19 cellular contexts compared by ENCODE assay signal in genomic region chr14:33578461-33579216, GRCh38.
DNase-seq lines count a peak whose midpoint lies in the region; ATAC-seq, FAIRE-seq and TF ChIP-seq lines count a peak whose summit lies in the region.
"Had no signal": no experiment of that assay in that cellular context is flagged by ENCODE, and none has a peak within 500 bp of the region (broad histone marks: within the 10 kb centered on the region; RNA-seq: fewer than 3 reads in every experiment).

No MANE protein-coding gene starts in this region.

- H3K4me3 ChIP-seq in A549 (no peak overlapping the region), PC-3 (ENCODE audit: low read length) (no peak overlapping the region), HepG2 (replicated peaks in 1 of 3; ENCODE audit: insufficient read depth in 1 of 3, low read depth in 2 of 3, low read length in 3 of 3) (no peak overlapping the region)
- H3K4me3 ChIP-seq in CD8-positive, alpha-beta T cell (ENCODE audit: low read depth, low read length), result no peak overlapping the region
- H3K4me3 ChIP-seq: HAP-1 had no signal

- ATAC-seq in A549 (no peak), PC-3 (peak; percentile 50), esophagus mucosa (peak; percentile 74), HepG2 (no peak), HG03469 (IDR thresholded peaks at IDR 0.05; ENCODE audit: unreplicated experiment) (no peak)
- ATAC-seq in CD8-positive, alpha-beta T cell, result no peak

- no peak overlapping the region for H3K27ac Mint-ChIP-seq in CD8-positive, alpha-beta T cell
- H3K27ac Mint-ChIP-seq: CD4-positive, alpha-beta memory T cell; HFFc6 had no signal

- no peak overlapping the region for H3K4me3 Mint-ChIP-seq in CD8-positive, alpha-beta T cell
- H3K4me3 Mint-ChIP-seq: CD4-positive, alpha-beta memory T cell; HFFc6 had no signal

- H3K36me3 ChIP-seq in PC-3 (ENCODE audit: low read depth, low read length) (no peaks in the 10 kb centered on the region), HepG2 (replicated peaks in 1 of 2; ENCODE audit: control insufficient read depth in 1 of 2, insufficient read depth in 2 of 2, low read length in 2 of 2) (no peaks in the 10 kb centered on the region)
- no peaks in the 10 kb centered on the region for H3K36me3 ChIP-seq in CD8-positive, alpha-beta T cell (ENCODE audit: insufficient read depth, low read length)
- H3K36me3 ChIP-seq: HAP-1 had no signal

- in situ Hi-C loops in HepG2 (cut with HindIII; ENCODE audit: extremely low pct_ligation_motif_present, low pct_unique_long_range_greater_than_20kb), result no loop called here

- H3K4me1 Mint-ChIP-seq in CD8-positive, alpha-beta T cell (ENCODE audit: low read depth), result no peaks in the 10 kb centered on the region
- H3K4me1 Mint-ChIP-seq: CD4-positive, alpha-beta memory T cell had no signal

- H3K9me3 ChIP-seq in A549 (no peaks in the 10 kb centered on the region), PC-3 (ENCODE audit: low read length) (no peaks in the 10 kb centered on the region), HepG2 (ENCODE audit: low read length) (no peaks in the 10 kb centered on the region)
- H3K9me3 ChIP-seq in CD8-positive, alpha-beta T cell (ENCODE audit: low read length), result no peaks in the 10 kb centered on the region
- H3K9me3 ChIP-seq: HAP-1 had no signal

- H3K27me3 ChIP-seq in PC-3 (ENCODE audit: low read length) (no peaks in the 10 kb centered on the region), HepG2 (ENCODE audit: control insufficient read depth in 1 of 2, insufficient read depth in 2 of 2, low read length in 2 of 2) (no peaks in the 10 kb centered on the region)
- no peaks in the 10 kb centered on the region for H3K27me3 ChIP-seq in CD8-positive, alpha-beta T cell (ENCODE audit: insufficient read depth, low read length)

- POLR2A ChIA-PET in A549 (lab: Yijun Ruan, JAX), result no interaction called here
- POLR2A ChIA-PET in PC-3 (lab: Charles Lee; ENCODE audit: unreplicated experiment), result no interaction called here
- POLR2A ChIA-PET in HepG2 (lab: Yijun Ruan, JAX), result no interaction called here
- POLR2A ChIA-PET in CD8-positive, alpha-beta T cell (lab: Charles Lee), result interaction anchor here (0.6 kb wide), 1 partner anchor 60 kb away, joined by 10 read pairs; no protein-coding TSS in a partner anchor

- H4K20me1 ChIP-seq in PC-3 (ENCODE audit: low read length), result no peaks in the 10 kb centered on the region
- H4K20me1 ChIP-seq in HepG2 (ENCODE audit: insufficient read depth, low read length), result no peaks in the 10 kb centered on the region

- H3K9me3 Mint-ChIP-seq in CD8-positive, alpha-beta T cell, result peaks cover 6% of the 10 kb centered on the region
- H3K9me3 Mint-ChIP-seq: HFFc6 had no signal

- intact Hi-C loops in PC-3 (cut with micrococcal nuclease), result no loop called here
- intact Hi-C loops in HepG2 (cut with micrococcal nuclease; ENCODE audit: unreplicated experiment), result no loop called here
- intact Hi-C loops in CD8-positive, alpha-beta T cell (cut with DNase I, micrococcal nuclease), result no loop called here

- H3K36me3 Mint-ChIP-seq in CD8-positive, alpha-beta T cell, result no peaks in the 10 kb centered on the region
- H3K36me3 Mint-ChIP-seq: CD4-positive, alpha-beta memory T cell had no signal

- TF ChIP-seq EP300 in A549 (IDR thresholded peaks at IDR 0.05) (no peak), HepG2 (IDR thresholded peaks at IDR 0.05; ENCODE audit: low read depth in 2 of 2, low read length in 2 of 2) (no peak), HepG2 (CRISPR knock-in tag; IDR thresholded peaks at IDR 0.05; ENCODE audit: borderline replicate concordance) (no peak)

- FAIRE-seq in A549 (lab: Jason Lieb, UNC) (no peak), HepG2 (lab: Jason Lieb, UNC) (no peak)
- FAIRE-seq: GM12891, GM18507, H54 had no signal

- H3F3A ChIP-seq in PC-3 (ENCODE audit: low read length, unreplicated experiment), result no peaks in the 10 kb centered on the region

- TF ChIP-seq CTCF in A549 (IDR thresholded peaks at IDR 0.05), result no peak
- no peak for TF ChIP-seq CTCF in PC-3 (conservative IDR thresholded peaks at IDR 0.05; ENCODE audit: low read depth, low read length)
- no peak for TF ChIP-seq CTCF in HepG2 (CRISPR knock-in tag; IDR thresholded peaks at IDR 0.05)
- TF ChIP-seq CTCF in CD8-positive, alpha-beta T cell (IDR thresholded peaks at IDR 0.05), result no peak

- H3K4me1 ChIP-seq in A549 (no peaks in the 10 kb centered on the region), PC-3 (ENCODE audit: insufficient read depth, low read length) (peaks cover 12% of the 10 kb centered on the region), HepG2 (ENCODE audit: insufficient read depth, low read length) (no peaks in the 10 kb centered on the region)
- H3K4me1 ChIP-seq in CD8-positive, alpha-beta T cell (ENCODE audit: insufficient read depth, low read length), result no peaks in the 10 kb centered on the region
- H3K4me1 ChIP-seq: HAP-1 had no signal

- CTCF ChIA-PET in A549 (lab: Yijun Ruan, JAX), result interaction anchor here (1.3 kb wide), 1 partner anchor 37 kb away, joined by 3 read pairs; no protein-coding TSS in a partner anchor
- CTCF ChIA-PET in PC-3 (lab: Charles Lee), result no interaction called here
- CTCF ChIA-PET in HepG2 (lab: Yijun Ruan, JAX; ENCODE audit: low intra/inter-chr PET ratio, low total read pairs), result no interaction called here
- CTCF ChIA-PET in CD8-positive, alpha-beta T cell (lab: Charles Lee), result no interaction called here

- WGBS in A549 (ENCODE audit: missing lambda C conversion rate), result 14% methylated on average over 3 of the region's 3 CpGs
- 24% methylated on average over 3 of the region's 3 CpGs for WGBS in HepG2 (ENCODE audit: low lambda C conversion rate)

- no peak for TF ChIP-seq POLR2A in A549 (IDR thresholded peaks at IDR 0.05; ENCODE audit: low read length)
- TF ChIP-seq POLR2A in HepG2 (IDR thresholded peaks at IDR 0.05; ENCODE audit: insufficient read depth in 1 of 2, low read depth in 2 of 2, low read length in 2 of 2), result no peak

- BruUV-seq in PC-3 (replicated peaks; lab: Mats Ljungman, UMichigan) (no TSS peak), HepG2 (replicated peaks; lab: Mats Ljungman, UMichigan) (no TSS peak)

- H2AFZ ChIP-seq in PC-3 (ENCODE audit: low read length) (no peak overlapping the region), HepG2 (ENCODE audit: low read length) (no peak overlapping the region)

- no peaks in the 10 kb centered on the region for H3K27me3 Mint-ChIP-seq in CD8-positive, alpha-beta T cell (ENCODE audit: low read depth)
- H3K27me3 Mint-ChIP-seq: CD4-positive, alpha-beta memory T cell had no signal

- DNase-seq in A549 (ENCODE audit: low read depth in 1 of 2, low spot score in 1 of 2), result no peak
- peak; percentile 49 for DNase-seq in PC-3
- DNase-seq in HepG2 (ENCODE audit: low spot score), result no peak
- DNase-seq in CD8-positive, alpha-beta T cell, result no peak
- DNase-seq in T1000 (lab: John Stamatoyannopoulos, UW), result no peak
- DNase-seq: 8988T; C1 segment of cervical spinal cord; CD4-positive, alpha-beta memory T cell; DMS153; DMS79 treated with DMSO at 0.1 percent for 48 hours; GF-D8; GOT3; HFFc6 had no signal

- H3K27ac ChIP-seq in A549 (no peak overlapping the region), PC-3 (ENCODE audit: low read length) (no peak overlapping the region), HepG2 (ENCODE audit: extremely low read length, insufficient read depth, low read length) (no peak overlapping the region)
- no peak overlapping the region for H3K27ac ChIP-seq in CD8-positive, alpha-beta T cell (ENCODE audit: low read depth, low read length)

- H3K79me2 ChIP-seq in PC-3 (ENCODE audit: low read length), result no peaks in the 10 kb centered on the region
- H3K79me2 ChIP-seq in HepG2 (ENCODE audit: insufficient read depth, low read length), result no peaks in the 10 kb centered on the region

- H3K9me2 ChIP-seq in PC-3 (replicated peaks; ENCODE audit: low read length), result no peaks in the 10 kb centered on the region; the same call in 1 of the 2 replicates

- no peak overlapping the region for H3K9ac ChIP-seq in PC-3 (ENCODE audit: low read length)
- H3K9ac ChIP-seq in HepG2 (ENCODE audit: insufficient read depth, low read depth, low read length), result no peak overlapping the region

- no peak for TF ChIP-seq RAD21 in A549 (conservative IDR thresholded peaks at IDR 0.05 in 1 of 2, IDR thresholded peaks at IDR 0.05 in 1 of 2)
- TF ChIP-seq RAD21 in HepG2 (CRISPR knock-in tag; IDR thresholded peaks at IDR 0.05), result no peak

- no peak overlapping the region for H3K4me2 ChIP-seq in A549
- H3K4me2 ChIP-seq in PC-3 (ENCODE audit: low read length), result 0 out of 2 replicates have a peak overlapping the region, but pooled peaks have one; percentile 3
- H3K4me2 ChIP-seq in HepG2 (ENCODE audit: low read depth, low read length), result no peak overlapping the region

TF ChIP-seq in A549, 52 proteins besides CTCF, POLR2A, EP300 and RAD21 (continues in another document):
- no peak for TF ChIP-seq RCOR1 (IDR thresholded peaks at IDR 0.05; ENCODE audit: low read depth, low read length)
- no peak for TF ChIP-seq RFX5 (IDR thresholded peaks at IDR 0.05)
- TF ChIP-seq FOSB (CRISPR knock-in tag; IDR thresholded peaks at IDR 0.05), result no peak

TF ChIP-seq in HepG2, 621 proteins besides CTCF, POLR2A, EP300 and RAD21:
- TF ChIP-seq MAFF (IDR thresholded peaks at IDR 0.05; ENCODE audit: low read depth, low read length), result peak; percentile 76
- no peak for TF ChIP-seq FOXO1 (CRISPR knock-in tag; IDR thresholded peaks at IDR 0.05)
- peak; percentile 71 to 73 for TF ChIP-seq MAFK (conservative IDR thresholded peaks at IDR 0.05 in 1 of 2, IDR thresholded peaks at IDR 0.05 in 1 of 2; ENCODE audit: low read length in 2 of 2)

Comparison
In these comparisons a context has a peak if more than half of its experiments do, and no peak if none do; other contexts are left out.
1. ATAC-seq: peak in PC-3 (single experiment) and esophagus mucosa (single experiment); none in A549 (0 of 2), HepG2 (single experiment), CD8-positive, alpha-beta T cell (single experiment) and HG03469 (single experiment).
2. Of the 38 proteins assayed by ChIP-seq in both HepG2 and A549: peak only in HepG2: none; only in A549: none; in both: MAFK; in neither: 37.